ENCODE assay signal across 19 cellular contexts in genomic region chr16:17564856-17565255, GRCh38.
"Had no signal": no experiment of that assay in that cellular context is flagged by ENCODE, and none has a peak within 500 bp of the region (broad histone marks: within the 10 kb centered on the region; RNA-seq: fewer than 3 reads in every experiment).

No MANE protein-coding gene starts in this region.

- ATAC-seq: foreskin keratinocyte; left cardiac atrium; sciatic nerve; stimulated activated naive B cell treated with anti-CD40 and anti-IgM and Interleukin-4, amounts not matched to agents 10 μg/mL and 1 μg/mL and 100 μg/mL, for 72 hours; stimulated activated naive CD8-positive, alpha-beta T cell treated with anti-CD3 and anti-CD28 coated beads, Interleukin-15, amount 100 ng/mL, for 72 hours had no signal

- H3K9me3 ChIP-seq: colonic mucosa, thoracic aorta, transverse colon had no signal

- H3K27ac ChIP-seq: colonic mucosa, left ventricle myocardium inferior, thoracic aorta, transverse colon had no signal

- H3K4me3 ChIP-seq: colonic mucosa, left ventricle myocardium inferior, lung, thoracic aorta, transverse colon had no signal

- H3K27me3 ChIP-seq: colonic mucosa, foreskin keratinocyte, transverse colon had no signal

- H3K4me1 ChIP-seq: colonic mucosa, left ventricle myocardium inferior, transverse colon had no signal

- DNase-seq: colonic mucosa; dermis blood vessel endothelial cell; foreskin keratinocyte; immature natural killer cell; kidney; left cardiac atrium; left ventricle myocardium inferior; mesendoderm; naive B cell; nephron progenitor cell; posterior cingulate gyrus; stimulated activated CD4-positive, alpha-beta T cell treated with anti-CD3 and anti-CD28 coated beads, Interleukin-2, amount 100 ng/mL, for 24 hours; stimulated activated CD4-positive, alpha-beta T cell treated with anti-CD3 and anti-CD28 coated beads, Interleukin-4, amount 100 ng/mL, for 4 hours; stimulated activated naive B cell treated with anti-CD40 and anti-IgM and Interleukin-4, amounts not matched to agents 10 μg/mL and 1 μg/mL and 100 μg/mL, for 72 hours; stimulated activated naive CD8-positive, alpha-beta T cell treated with anti-CD3 and anti-CD28 coated beads, Interleukin-15, amount 100 ng/mL, for 72 hours; transverse colon had no signal

- H3K36me3 ChIP-seq: colonic mucosa, left ventricle myocardium inferior, thoracic aorta, transverse colon had no signal
